ENCODE assay signal across 28 cellular contexts in the genomic region with DNA sequence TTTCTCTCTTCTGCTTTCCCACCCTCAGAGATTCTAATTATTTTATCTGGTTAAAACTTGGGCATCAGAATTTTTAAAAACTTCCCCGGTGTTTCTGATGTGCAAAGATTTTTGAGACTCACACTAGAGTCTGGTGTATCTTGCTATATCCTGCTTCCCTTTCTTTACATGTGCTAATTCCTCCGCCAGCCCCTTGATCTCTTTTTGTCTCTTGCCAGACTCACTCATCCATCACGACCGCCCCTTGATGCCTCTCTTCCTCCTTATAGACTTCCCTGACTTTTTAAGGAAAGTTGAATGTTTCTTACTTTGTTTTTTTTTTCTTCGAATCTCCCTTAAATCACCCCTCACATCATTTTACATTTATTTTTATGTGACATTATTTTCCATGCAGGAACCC.
"Had no signal": no experiment of that assay in that cellular context is flagged by ENCODE, and none has a peak within 500 bp of the region (broad histone marks: within the 10 kb centered on the region; RNA-seq: fewer than 3 reads in every experiment).

No MANE protein-coding gene starts in this region.

- H3K27ac Mint-ChIP-seq: activated B cell treated with CpG ODN at 0.5 μM for 24 hours; activated CD8-positive, alpha-beta memory T cell treated with anti-CD3 and anti-CD28 coated beads, Interleukin-2, amount 10 ng/mL, durations not matched to agents 7 days and 5 days; activated CD8-positive, alpha-beta T cell treated with anti-CD3 and anti-CD28 coated beads, Interleukin-2, amount 10 ng/mL, durations not matched to agents 7 days and 5 days; activated naive CD4-positive, alpha-beta T cell treated with anti-CD3 and anti-CD28 coated beads, Interleukin-2, amount 50 U/mL, for 24 hours; activated naive CD8-positive, alpha-beta T cell treated with anti-CD3 and anti-CD28 coated beads, Interleukin-2, amount 50 U/mL, for 24 hours; activated T-helper 2 cell treated with anti-CD3 and anti-CD28 coated beads, Interferon-gamma antibody, Interleukin-2, Interleukin-4, amounts not matched to agents 10 μg/mL and 5 μg/mL and 100 μg/mL, durations not matched to agents 14 hours and 24 hours and 36 hours; natural killer cell treated with Interleukin-12 subunit alpha and Interleukin-12 subunit beta and Interleukin-15 and Interleukin-18, amount 100 ng/mL, for 72 hours; progenitor cell of endocrine pancreas; stimulated activated naive CD8-positive, alpha-beta T cell treated with anti-CD3 and anti-CD28 coated beads, Interleukin-15, Interleukin-2, amounts not matched to agents 100 ng/mL and 50 ng/mL, for 24 hours had no signal

- DNase-seq: activated B cell treated with CpG ODN at 0.5 μM for 24 hours; activated CD8-positive, alpha-beta memory T cell treated with anti-CD3 and anti-CD28 coated beads, Interleukin-2, amount 10 ng/mL, durations not matched to agents 7 days and 5 days; activated CD8-positive, alpha-beta T cell treated with anti-CD3 and anti-CD28 coated beads, Interleukin-2, amount 10 ng/mL, durations not matched to agents 7 days and 5 days; activated naive CD8-positive, alpha-beta T cell treated with anti-CD3 and anti-CD28 coated beads, Interleukin-2, amount 50 U/mL, for 24 hours; activated T-cell treated with anti-CD3 and anti-CD28 coated beads, Interleukin-2, amount 50 U/mL, for 48 hours; amygdala; caudate nucleus; head of caudate nucleus; hypothalamus; kidney glomerular epithelial cell; left ventricle myocardium inferior; mesendoderm; ovary; right lobe of liver; stimulated activated CD4-positive, alpha-beta T cell treated with anti-CD3 and anti-CD28 coated beads, Interleukin-12 subunit alpha, Interleukin-12 subunit beta, amount 100 ng/mL, for 4 hours; stimulated activated CD4-positive, alpha-beta T cell treated with anti-CD3 and anti-CD28 coated beads, Interleukin-4, amount 100 ng/mL, for 1 hour; trophoblast cell; uterus had no signal

- H3K9me3 Mint-ChIP-seq: activated B cell treated with CpG ODN at 0.5 μM for 24 hours; activated T-helper 2 cell treated with anti-CD3 and anti-CD28 coated beads, Interferon-gamma antibody, Interleukin-2, Interleukin-4, amounts not matched to agents 10 μg/mL and 5 μg/mL and 100 μg/mL, durations not matched to agents 14 hours and 24 hours and 36 hours; stimulated activated naive CD8-positive, alpha-beta T cell treated with anti-CD3 and anti-CD28 coated beads, Interleukin-15, Interleukin-2, amounts not matched to agents 100 ng/mL and 50 ng/mL, for 24 hours had no signal

- ATAC-seq: activated CD8-positive, alpha-beta memory T cell treated with anti-CD3 and anti-CD28 coated beads, Interleukin-2, amount 10 ng/mL, durations not matched to agents 7 days and 5 days; activated CD8-positive, alpha-beta T cell treated with anti-CD3 and anti-CD28 coated beads, Interleukin-2, amount 10 ng/mL, durations not matched to agents 7 days and 5 days; activated naive CD8-positive, alpha-beta T cell treated with anti-CD3 and anti-CD28 coated beads, Interleukin-2, amount 50 U/mL, for 24 hours; natural killer cell treated with Interleukin-12 subunit alpha and Interleukin-12 subunit beta and Interleukin-15 and Interleukin-18, amount 100 ng/mL, for 72 hours; right lobe of liver had no signal

- H3K4me3 Mint-ChIP-seq: activated B cell treated with CpG ODN at 0.5 μM for 24 hours; activated CD8-positive, alpha-beta memory T cell treated with anti-CD3 and anti-CD28 coated beads, Interleukin-2, amount 10 ng/mL, durations not matched to agents 7 days and 5 days; activated CD8-positive, alpha-beta T cell treated with anti-CD3 and anti-CD28 coated beads, Interleukin-2, amount 10 ng/mL, durations not matched to agents 7 days and 5 days; activated naive CD4-positive, alpha-beta T cell treated with anti-CD3 and anti-CD28 coated beads, Interleukin-2, amount 50 U/mL, for 24 hours; activated naive CD8-positive, alpha-beta T cell treated with anti-CD3 and anti-CD28 coated beads, Interleukin-2, amount 50 U/mL, for 24 hours; natural killer cell treated with Interleukin-12 subunit alpha and Interleukin-12 subunit beta and Interleukin-15 and Interleukin-18, amount 100 ng/mL, for 72 hours; stimulated activated naive CD8-positive, alpha-beta T cell treated with anti-CD3 and anti-CD28 coated beads, Interleukin-15, Interleukin-2, amounts not matched to agents 100 ng/mL and 50 ng/mL, for 24 hours had no signal

- H3K27me3 Mint-ChIP-seq: activated CD8-positive, alpha-beta memory T cell treated with anti-CD3 and anti-CD28 coated beads, Interleukin-2, amount 10 ng/mL, durations not matched to agents 7 days and 5 days; activated naive CD4-positive, alpha-beta T cell treated with anti-CD3 and anti-CD28 coated beads, Interleukin-2, amount 50 U/mL, for 24 hours; activated naive CD8-positive, alpha-beta T cell treated with anti-CD3 and anti-CD28 coated beads, Interleukin-2, amount 50 U/mL, for 24 hours; natural killer cell treated with Interleukin-12 subunit alpha and Interleukin-12 subunit beta and Interleukin-15 and Interleukin-18, amount 100 ng/mL, for 72 hours; progenitor cell of endocrine pancreas; stimulated activated naive CD8-positive, alpha-beta T cell treated with anti-CD3 and anti-CD28 coated beads, Interleukin-15, Interleukin-2, amounts not matched to agents 100 ng/mL and 50 ng/mL, for 24 hours had no signal

- H3K4me3 ChIP-seq: left ventricle myocardium inferior, lung, mucosa of descending colon, ovary, right lobe of liver, thoracic aorta, uterus had no signal

- H3K9me3 ChIP-seq: left ventricle myocardium inferior, mucosa of descending colon, neutrophil, ovary, right lobe of liver, thoracic aorta, uterus had no signal

- H3K27me3 ChIP-seq: neutrophil, ovary, right lobe of liver, uterus had no signal

- H3K36me3 ChIP-seq: left ventricle myocardium inferior, neutrophil, ovary, right lobe of liver, thoracic aorta, uterus had no signal

- H3K27ac ChIP-seq: left ventricle myocardium inferior, neutrophil, ovary, right lobe of liver, thoracic aorta, uterus had no signal

- H3K4me1 Mint-ChIP-seq: activated B cell treated with CpG ODN at 0.5 μM for 24 hours; activated CD8-positive, alpha-beta memory T cell treated with anti-CD3 and anti-CD28 coated beads, Interleukin-2, amount 10 ng/mL, durations not matched to agents 7 days and 5 days; activated naive CD4-positive, alpha-beta T cell treated with anti-CD3 and anti-CD28 coated beads, Interleukin-2, amount 50 U/mL, for 24 hours; activated naive CD8-positive, alpha-beta T cell treated with anti-CD3 and anti-CD28 coated beads, Interleukin-2, amount 50 U/mL, for 24 hours had no signal

- FAIRE-seq: endothelial cell of umbilical vein had no signal

- H3K4me1 ChIP-seq: left ventricle myocardium inferior, right lobe of liver, uterus had no signal

- H3K36me3 Mint-ChIP-seq: activated CD8-positive, alpha-beta memory T cell treated with anti-CD3 and anti-CD28 coated beads, Interleukin-2, amount 10 ng/mL, durations not matched to agents 7 days and 5 days; activated naive CD4-positive, alpha-beta T cell treated with anti-CD3 and anti-CD28 coated beads, Interleukin-2, amount 50 U/mL, for 24 hours; natural killer cell treated with Interleukin-12 subunit alpha and Interleukin-12 subunit beta and Interleukin-15 and Interleukin-18, amount 100 ng/mL, for 72 hours had no signal
